Comparison of ENCODE assay signal across 8 cellular contexts in genomic region chr1:186375152-186375928, GRCh38. TPM values are rescaled to one million over a fixed set of nuclear protein-coding genes. Genes with fewer than 3 reads are reported as not detected.
DNase-seq lines count a peak whose midpoint lies in the region; ATAC-seq and TF ChIP-seq lines count a peak whose summit lies in the region.

ODR4 (plus strand) TSS chr1:186375838; CDS start chr1:186379786, 3,948 bp downstream.
TPR (minus strand) TSS chr1:186375253; CDS start chr1:186375028, 225 bp downstream.

- TF ChIP-seq CTCF in GM12873 (IDR thresholded peaks at IDR 0.05; ENCODE audit: insufficient read depth, low read depth, low read length, missing control alignments) (peak; percentile 88), upper lobe of left lung (IDR thresholded peaks at IDR 0.05) (peak; percentile 74 to 98 (median 97))

- peak in 2 of 4 donors; percentile 19 to 28 for TF ChIP-seq EP300 in upper lobe of left lung (IDR thresholded peaks at IDR 0.05)

- intact Hi-C loops in cardiac septum (cut with DNase I): loop anchor here (5.0 kb wide), 1 partner anchor 1218 kb away; the partner anchor contains the start of genes SWT1 and TRMT1L

- H3K27ac ChIP-seq in adipose tissue (ENCODE audit: low read depth, low read length) (peak within 1 kb of the TSS; percentile 93), upper lobe of left lung (peak within 1 kb of the TSS; percentile 96 to 98 (median 97))

- peaks cover 3 to 33% (median 11%) of the 10 kb centered on the region in 4 donors for H3K36me3 ChIP-seq in upper lobe of left lung

- no peaks in the 10 kb centered on the region for H3K9me3 ChIP-seq in upper lobe of left lung

- H3K27me3 ChIP-seq in upper lobe of left lung: no peaks in the 10 kb centered on the region

- H3K4me3 ChIP-seq in upper lobe of left lung: peak within 1 kb of the TSS; percentile 76 to 88 (median 86)

- ATAC-seq in HG02763 (IDR thresholded peaks at IDR 0.05; ENCODE audit: unreplicated experiment) (peak; percentile 86), upper lobe of left lung (ENCODE audit: low FRiP score in 2 of 2) (peak; percentile 96 to 98)

- DNase-seq in NCI-H1417 treated with DMSO at 0.1 percent for 48 hours (lab: John Stamatoyannopoulos, UW) (peak; percentile 96), T follicular helper cell (ENCODE audit: low read depth) (peak; percentile 96), cardiac septum (ENCODE audit: low spot score) (peak; percentile 99), pons (ENCODE audit: low spot score) (peak; percentile 99), upper lobe of left lung (peak; percentile 98 to 99)

- 1% methylated on average over 56 to 60 of the region's 60 CpGs for WGBS in adipose tissue, 3 donors
- 0% methylated on average over 28 to 49 of the region's 60 CpGs for WGBS in upper lobe of left lung, 2 donors

- H3K4me1 ChIP-seq in upper lobe of left lung: peaks cover 16 to 25% (median 23%) of the 10 kb centered on the region in 4 donors

- peak in 3 of 4 donors; percentile 65 to 82 (median 81) for TF ChIP-seq POLR2A in upper lobe of left lung (IDR thresholded peaks at IDR 0.05)

RNA-seq across cellular contexts. Expression of gene ODR4, which starts in this region (rescaled TPM):
- 10 to 100 TPM in 2 of 3 donors, 1 to 10 TPM in 1; 6.2 to 13.6 (median 10.3) TPM for polyA plus RNA-seq in adipose tissue
- 12.9 TPM for total RNA-seq in cardiac septum
- 10 to 100 TPM; 10.7 to 36.7 (median 19.2) TPM for total RNA-seq in upper lobe of left lung

RNA-seq across cellular contexts. Expression of gene TPR, which starts in this region (rescaled TPM):
- polyA plus RNA-seq in adipose tissue: 10 to 100 TPM; 14.7 to 27.3 (median 19.6) TPM
- 82.6 TPM for total RNA-seq in cardiac septum
- 100 to 1,000 TPM in 2 of 6 donors, 10 to 100 TPM in 4; 42.2 to 132 (median 82.3) TPM for total RNA-seq in upper lobe of left lung

Comparison
In these comparisons a context has a peak if more than half of its experiments do, and no peak if none do; other contexts are left out.
1. Peak in every context shown above with its lines: DNase-seq, ATAC-seq, H3K4me3 ChIP-seq and H3K27ac ChIP-seq.